ENCODE assay signal across 8 cellular contexts in the genomic region with DNA sequence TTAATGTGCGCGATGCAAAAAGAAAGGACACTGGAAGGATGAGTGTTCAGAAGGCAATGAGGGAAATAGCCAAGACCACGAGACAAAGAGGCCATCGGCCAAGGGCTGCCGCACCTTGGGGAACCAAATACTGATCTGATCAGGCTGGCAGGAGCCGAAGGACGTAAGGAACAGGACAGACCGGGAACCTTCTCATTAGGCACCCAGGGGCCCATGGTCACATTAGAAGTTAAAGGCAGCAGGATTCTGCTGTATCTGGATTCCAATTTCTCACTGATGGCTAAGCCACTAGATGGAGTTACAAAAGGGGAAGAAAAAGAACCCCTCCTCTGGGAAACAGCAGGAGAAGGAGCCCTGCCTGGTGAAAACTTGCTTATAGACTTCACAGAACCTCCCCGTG. TPM values are rescaled to one million over a fixed set of nuclear protein-coding genes. Genes with fewer than 3 reads are reported as not detected.
DNase-seq lines count a peak whose midpoint lies in the region; ATAC-seq and TF ChIP-seq lines count a peak whose summit lies in the region.

No MANE protein-coding gene starts in this region.

- peaks cover 12% of the 10 kb centered on the region for H3K4me1 Mint-ChIP-seq in activated naive CD4-positive, alpha-beta T cell treated with anti-CD3 and anti-CD28 coated beads for 36 hours (ENCODE audit: low read depth)

- no peaks in the 10 kb centered on the region for H3K36me3 Mint-ChIP-seq in activated naive CD4-positive, alpha-beta T cell treated with anti-CD3 and anti-CD28 coated beads for 36 hours (ENCODE audit: low read depth)

- peak overlapping the region; percentile 72 for H3K4me3 Mint-ChIP-seq in activated naive CD4-positive, alpha-beta T cell treated with anti-CD3 and anti-CD28 coated beads for 36 hours

- TF ChIP-seq CTCF in ascending aorta (IDR thresholded peaks at IDR 0.05) (peak in 1 of 3 experiments; percentile 25), lower lobe of right lung (IDR thresholded peaks at IDR 0.05) (no peak), upper lobe of left lung (IDR thresholded peaks at IDR 0.05) (no peak)

- ATAC-seq in lower lobe of right lung (peak; percentile 15 to 43), upper lobe of left lung (ENCODE audit: low FRiP score in 2 of 2) (peak; percentile 20 to 45), HG03460 (IDR thresholded peaks at IDR 0.05; ENCODE audit: unreplicated experiment) (no peak), HG03521 (IDR thresholded peaks at IDR 0.05; ENCODE audit: unreplicated experiment) (no peak)

- intact Hi-C loops in activated naive CD4-positive, alpha-beta T cell treated with anti-CD3 and anti-CD28 coated beads for 36 hours (cut with micrococcal nuclease), result no loop called here
- intact Hi-C loops in ascending aorta (cut with DNase I), result loop anchor here (2.0 kb wide), 1 partner anchor 30 kb away; a partner anchor contains a TSS
- intact Hi-C loops in lower lobe of right lung (cut with DNase I), result no loop called here

- CTCF ChIA-PET in activated naive CD4-positive, alpha-beta T cell treated with anti-CD3 and anti-CD28 coated beads for 36 hours (lab: Charles Lee), result no interaction called here

- H3K4me3 ChIP-seq in ascending aorta (peak overlapping the region; percentile 45 to 64), lower lobe of right lung (peak overlapping the region; percentile 66), upper lobe of left lung (peak overlapping the region in 3 of 4 donors; percentile 46 to 49 (median 48))

- TF ChIP-seq EP300 in upper lobe of left lung (IDR thresholded peaks at IDR 0.05), result no peak

- H3K9me3 ChIP-seq in ascending aorta, result no peaks in the 10 kb centered on the region
- no peaks in the 10 kb centered on the region for H3K9me3 ChIP-seq in lower lobe of right lung
- no peaks in the 10 kb centered on the region for H3K9me3 ChIP-seq in upper lobe of left lung

- H3K27me3 ChIP-seq in ascending aorta, result no peaks in the 10 kb centered on the region
- no peaks in the 10 kb centered on the region for H3K27me3 ChIP-seq in lower lobe of right lung (ENCODE audit: low read depth)
- H3K27me3 ChIP-seq in upper lobe of left lung, result no peaks in the 10 kb centered on the region

- DNase-seq in activated naive CD4-positive, alpha-beta T cell treated with anti-CD3 and anti-CD28 coated beads for 36 hours, result no peak
- DNase-seq in activated naive CD4-positive, alpha-beta T cell treated with Interleukin-2 at 50 U/mL for 16 hours, result no peak
- no peak for DNase-seq in ascending aorta (ENCODE audit: low spot score in 2 of 2)
- no peak for DNase-seq in lower lobe of right lung
- DNase-seq in upper lobe of left lung, result no peak
- no peak for DNase-seq in NCI-H2081 treated with DMSO at 0.1 percent for 48 hours (lab: John Stamatoyannopoulos, UW)

- H3K27me3 Mint-ChIP-seq in activated naive CD4-positive, alpha-beta T cell treated with anti-CD3 and anti-CD28 coated beads for 36 hours (ENCODE audit: low read depth), result peaks cover 17% of the 10 kb centered on the region

- H3K27ac ChIP-seq in ascending aorta (peak overlapping the region; percentile 65 to 78), lower lobe of right lung (no peak overlapping the region), upper lobe of left lung (no peak overlapping the region)

- peaks cover 9 to 49% of the 10 kb centered on the region in 2 donors for H3K4me1 ChIP-seq in ascending aorta
- H3K4me1 ChIP-seq in lower lobe of right lung, result peaks cover 12% of the 10 kb centered on the region
- peaks cover 0 to 14% (median 3%) of the 10 kb centered on the region in 4 donors for H3K4me1 ChIP-seq in upper lobe of left lung

- H3K36me3 ChIP-seq in ascending aorta, result no peaks in the 10 kb centered on the region
- no peaks in the 10 kb centered on the region for H3K36me3 ChIP-seq in lower lobe of right lung
- no peaks in the 10 kb centered on the region for H3K36me3 ChIP-seq in upper lobe of left lung

- H3K9me3 Mint-ChIP-seq in activated naive CD4-positive, alpha-beta T cell treated with anti-CD3 and anti-CD28 coated beads for 36 hours, result no peaks in the 10 kb centered on the region

- WGBS in upper lobe of left lung, 2 donors, result 18 to 56% methylated on average over 9 of the region's 9 CpGs

- TF ChIP-seq POLR2A in upper lobe of left lung (IDR thresholded peaks at IDR 0.05), result no peak

- H3K27ac Mint-ChIP-seq in activated naive CD4-positive, alpha-beta T cell treated with anti-CD3 and anti-CD28 coated beads for 36 hours, result no peak overlapping the region

RNA-seq across cellular contexts. Expression of a gene that starts 28.8 kb away (rescaled TPM):
- total RNA-seq in activated naive CD4-positive, alpha-beta T cell treated with anti-CD3 and anti-CD28 coated beads for 36 hours, result 10 to 100 TPM; 15.3 to 16.1 TPM
- 76.3 TPM for total RNA-seq in ascending aorta
- total RNA-seq in lower lobe of right lung, result 88.4 TPM
- 10 to 100 TPM; 38.2 to 91.8 (median 63.3) TPM for total RNA-seq in upper lobe of left lung

RNA-seq across cellular contexts. Expression of a gene that starts 33.2 kb away (rescaled TPM):
- total RNA-seq in activated naive CD4-positive, alpha-beta T cell treated with anti-CD3 and anti-CD28 coated beads for 36 hours, result 10 to 100 TPM; 90.8 to 92.1 TPM
- 14.2 TPM for total RNA-seq in ascending aorta
- 32.9 TPM for total RNA-seq in lower lobe of right lung
- 10 to 100 TPM; 17.8 to 50.8 (median 32.3) TPM for total RNA-seq in upper lobe of left lung

RNA-seq across cellular contexts. Expression of a gene that starts 33.2 kb away (rescaled TPM):
- 10 to 100 TPM; 29.4 to 31.1 TPM for total RNA-seq in activated naive CD4-positive, alpha-beta T cell treated with anti-CD3 and anti-CD28 coated beads for 36 hours
- total RNA-seq in ascending aorta (52.0 TPM), lower lobe of right lung (18.8 TPM), upper lobe of left lung (10 to 100 TPM; 11.7 to 84.9 (median 18.9) TPM)

Comparison
In these comparisons a context has a peak if more than half of its experiments do, and no peak if none do; other contexts are left out.
1. H3K27ac ChIP-seq: peak in ascending aorta (2 of 2); none in lower lobe of right lung (single experiment) and upper lobe of left lung (0 of 4).
2. ATAC-seq: peak in lower lobe of right lung (2 of 2) and upper lobe of left lung (2 of 2); none in HG03460 (single experiment) and HG03521 (single experiment).
3. Peak in every context shown above with its lines, with median percentiles within 50 percentile points of each other: H3K4me3 ChIP-seq.